1 cellular context compared by ENCODE assay signal in genomic region chr2:215479536-215480240, GRCh38.
TF ChIP-seq lines count a peak whose summit lies in the region.

No MANE protein-coding gene starts in this region.

TF ChIP-seq in HepG2, 621 proteins besides CTCF, POLR2A, EP300 and RAD21 (continued from another document and continues in another):
- TF ChIP-seq ZBED4 (CRISPR knock-in tag; IDR thresholded peaks at IDR 0.05; ENCODE audit: borderline replicate concordance) (peak; percentile 81; the same call in 1 of the 2 replicates), ZNF331 (CRISPR knock-in tag; IDR thresholded peaks at IDR 0.05) (peak; percentile 87), ZKSCAN8 (CRISPR knock-in tag; IDR thresholded peaks at IDR 0.05; ENCODE audit: borderline replicate concordance) (peak; percentile 81; the same call in 1 of the 2 replicates), CREM (IDR thresholded peaks at IDR 0.05) (peak; percentile 47), CREM (CRISPR knock-in tag; IDR thresholded peaks at IDR 0.05) (no peak), ZBTB3 (CRISPR knock-in tag; IDR thresholded peaks at IDR 0.05; ENCODE audit: borderline replicate concordance, low read depth) (no peak), ERF (CRISPR knock-in tag; IDR thresholded peaks at IDR 0.05) (peak; percentile 78), GABPA (IDR thresholded peaks at IDR 0.05; ENCODE audit: low read depth, low read length) (no peak), GABPA (CRISPR knock-in tag; IDR thresholded peaks at IDR 0.05; ENCODE audit: low read depth) (peak; percentile 79), MIER2 (CRISPR knock-in tag; IDR thresholded peaks at IDR 0.05) (0 out of 2 replicates have a peak, but pooled peaks have one; percentile 49), ZNF614 (CRISPR knock-in tag; IDR thresholded peaks at IDR 0.05; ENCODE audit: borderline replicate concordance) (peak; percentile 86), ZNF138 (CRISPR knock-in tag; IDR thresholded peaks at IDR 0.05; ENCODE audit: low read depth) (no peak), ZNF136 (CRISPR knock-in tag; IDR thresholded peaks at IDR 0.05; ENCODE audit: low read depth) (peak; percentile 55; the same call in 1 of the 2 replicates), PRDM10 (CRISPR knock-in tag; IDR thresholded peaks at IDR 0.05; ENCODE audit: low read depth) (0 out of 2 replicates have a peak, but pooled peaks have one; percentile 52), CHCHD3 (CRISPR knock-in tag; IDR thresholded peaks at IDR 0.05) (no peak), ZNF510 (CRISPR knock-in tag; IDR thresholded peaks at IDR 0.05; ENCODE audit: low read depth) (peak; percentile 41; the same call in 1 of the 2 replicates), NCOA2 (CRISPR knock-in tag; IDR thresholded peaks at IDR 0.05) (peak; percentile 91), SAFB2 (CRISPR knock-in tag; IDR thresholded peaks at IDR 0.05; ENCODE audit: borderline replicate concordance, low read depth) (no peak), WIZ (CRISPR knock-in tag; IDR thresholded peaks at IDR 0.05) (peak; percentile 69; the same call in 1 of the 2 replicates), ZNF530 (CRISPR knock-in tag; IDR thresholded peaks at IDR 0.05; ENCODE audit: low read depth) (no peak), GLI4 (CRISPR knock-in tag; IDR thresholded peaks at IDR 0.05; ENCODE audit: borderline replicate concordance) (peak; percentile 62; the same call in 1 of the 2 replicates), DPF2 (CRISPR knock-in tag; IDR thresholded peaks at IDR 0.05; ENCODE audit: borderline replicate concordance, low read depth) (peak; percentile 50; the same call in 1 of the 2 replicates), HNF4A (CRISPR knock-in tag; IDR thresholded peaks at IDR 0.05) (peak; percentile 46; the same call in 1 of the 2 replicates), ZNF121 (CRISPR knock-in tag; IDR thresholded peaks at IDR 0.05) (no peak), RARA (CRISPR knock-in tag; IDR thresholded peaks at IDR 0.05) (peak; percentile 87), NKX3-1 (CRISPR knock-in tag; IDR thresholded peaks at IDR 0.05) (peak; percentile 32; the same call in 1 of the 2 replicates), SNAPC2 (CRISPR knock-in tag; IDR thresholded peaks at IDR 0.05) (no peak), ZNF230 (CRISPR knock-in tag; IDR thresholded peaks at IDR 0.05) (0 out of 2 replicates have a peak, but pooled peaks have one; percentile 63), RELA (CRISPR knock-in tag; IDR thresholded peaks at IDR 0.05) (no peak), ZNF788 (CRISPR knock-in tag; IDR thresholded peaks at IDR 0.05; ENCODE audit: borderline replicate concordance) (peak; percentile 59; the same call in 1 of the 2 replicates), HNF4G (IDR thresholded peaks at IDR 0.05; ENCODE audit: borderline replicate concordance, low read depth, low read length) (no peak), HNF4G (CRISPR knock-in tag; IDR thresholded peaks at IDR 0.05; ENCODE audit: borderline replicate concordance, low read depth) (peak; percentile 25; the same call in 1 of the 2 replicates), ZNF124 (CRISPR knock-in tag; IDR thresholded peaks at IDR 0.05) (peak; percentile 82; the same call in 1 of the 2 replicates), YEATS2 (CRISPR knock-in tag; IDR thresholded peaks at IDR 0.05; ENCODE audit: borderline replicate concordance) (peak; percentile 26; the same call in 1 of the 2 replicates), TCF7 (IDR thresholded peaks at IDR 0.05; ENCODE audit: low read depth) (peak; percentile 87), PRMT3 (CRISPR knock-in tag; IDR thresholded peaks at IDR 0.05; ENCODE audit: borderline replicate concordance, low read depth) (0 out of 2 replicates have a peak, but pooled peaks have one; percentile 66), ZNF792 (CRISPR knock-in tag; IDR thresholded peaks at IDR 0.05) (peak; percentile 61; the same call in 1 of the 2 replicates), ZNF12 (CRISPR knock-in tag; IDR thresholded peaks at IDR 0.05) (peak; percentile 76; the same call in 1 of the 2 replicates), TFE3 (CRISPR knock-in tag; IDR thresholded peaks at IDR 0.05) (peak; percentile 51; the same call in 1 of the 2 replicates), ZNF281 (CRISPR knock-in tag; IDR thresholded peaks at IDR 0.05; ENCODE audit: borderline replicate concordance) (0 out of 2 replicates have a peak, but pooled peaks have one; percentile 15), REST (IDR thresholded peaks at IDR 0.05; ENCODE audit: borderline replicate concordance in 1 of 2, low read depth in 1 of 2, low read length in 2 of 2) (peak in 1 of 2 experiments; percentile 39; a peak in 1 of 4 replicates), ZNF724P (CRISPR knock-in tag; IDR thresholded peaks at IDR 0.05; ENCODE audit: borderline replicate concordance) (peak; percentile 58; the same call in 1 of the 2 replicates), NFYC (CRISPR knock-in tag; IDR thresholded peaks at IDR 0.05) (peak; percentile 25; the same call in 1 of the 2 replicates), STAT6 (CRISPR knock-in tag; IDR thresholded peaks at IDR 0.05; ENCODE audit: borderline replicate concordance) (0 out of 2 replicates have a peak, but pooled peaks have one; percentile 58), RCOR2 (CRISPR knock-in tag; IDR thresholded peaks at IDR 0.05) (peak; percentile 82)
